14 cellular contexts compared by ENCODE assay signal in the genomic region with DNA sequence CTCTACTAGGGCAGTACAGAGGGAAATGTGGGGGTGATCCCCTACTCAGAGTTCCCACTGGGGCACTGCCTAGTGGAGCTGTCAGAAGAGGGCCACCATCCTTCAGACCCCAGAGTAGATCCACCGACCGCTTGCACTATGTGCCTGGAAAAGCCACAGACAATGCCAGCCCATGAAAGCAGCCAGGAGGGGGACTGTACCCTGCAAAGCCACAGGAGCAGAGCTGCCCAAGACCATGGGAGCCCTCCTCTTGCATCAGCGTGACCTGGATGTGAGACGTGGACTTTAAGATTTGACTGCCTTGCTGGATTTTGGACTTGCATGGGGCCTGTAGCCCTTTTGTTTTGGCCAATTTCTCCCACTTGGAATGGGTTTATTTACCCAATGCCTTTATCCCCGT. TPM values are rescaled to one million over a fixed set of nuclear protein-coding genes. Genes with fewer than 3 reads are reported as not detected.
"Had no signal": no experiment of that assay in that cellular context is flagged by ENCODE, and none has a peak within 500 bp of the region (broad histone marks: within the 10 kb centered on the region; RNA-seq: fewer than 3 reads in every experiment).

No MANE protein-coding gene starts in this region.

RNA-seq across cellular contexts. Expression of gene TACR1, which starts 27.9 kb away (rescaled TPM):
- total RNA-seq: activated B cell treated with CpG ODN at 0.5 μM for 24 hours; activated CD4-positive, alpha-beta memory T cell treated with anti-CD3 and anti-CD28 coated beads for 36 hours; activated CD4-positive, alpha-beta memory T cell treated with anti-CD3 and anti-CD28 coated beads, Interleukin-2, amount 10 ng/mL, durations not matched to agents 7 days and 5 days; activated CD4-positive, alpha-beta T cell treated with anti-CD3 and anti-CD28 coated beads for 36 hours; activated CD4-positive, alpha-beta T cell treated with anti-CD3 and anti-CD28 coated beads, Interleukin-2, amount 10 ng/mL, durations not matched to agents 24 days and 14 days; activated CD4-positive, alpha-beta T cell treated with anti-CD3 and anti-CD28 coated beads, Interleukin-2, amount 10 ng/mL, durations not matched to agents 7 days and 5 days; activated CD8-positive, alpha-beta memory T cell treated with anti-CD3 and anti-CD28 coated beads for 36 hours; activated CD8-positive, alpha-beta memory T cell treated with anti-CD3 and anti-CD28 coated beads, Interleukin-2, amount 10 ng/mL, durations not matched to agents 7 days and 5 days; activated CD8-positive, alpha-beta T cell treated with anti-CD3 and anti-CD28 coated beads for 36 hours; activated CD8-positive, alpha-beta T cell treated with anti-CD3 and anti-CD28 coated beads, Interleukin-2, amount 10 ng/mL, durations not matched to agents 7 days and 5 days; T-cell; T-helper 1 cell treated with Interleukin-12 subunit alpha and Interleukin-12 subunit beta and Interleukin-4 antibody, amounts not matched to agents 30 ng/mL and 1 ng/mL, for 36 hours; T-helper 17 cell; T-helper 2 cell treated with Interferon-gamma antibody and Interleukin-4, amounts not matched to agents 100 ng/mL and 5 ng/mL, for 36 hours had no signal
